17 cellular contexts compared by ENCODE assay signal in the genomic region with DNA sequence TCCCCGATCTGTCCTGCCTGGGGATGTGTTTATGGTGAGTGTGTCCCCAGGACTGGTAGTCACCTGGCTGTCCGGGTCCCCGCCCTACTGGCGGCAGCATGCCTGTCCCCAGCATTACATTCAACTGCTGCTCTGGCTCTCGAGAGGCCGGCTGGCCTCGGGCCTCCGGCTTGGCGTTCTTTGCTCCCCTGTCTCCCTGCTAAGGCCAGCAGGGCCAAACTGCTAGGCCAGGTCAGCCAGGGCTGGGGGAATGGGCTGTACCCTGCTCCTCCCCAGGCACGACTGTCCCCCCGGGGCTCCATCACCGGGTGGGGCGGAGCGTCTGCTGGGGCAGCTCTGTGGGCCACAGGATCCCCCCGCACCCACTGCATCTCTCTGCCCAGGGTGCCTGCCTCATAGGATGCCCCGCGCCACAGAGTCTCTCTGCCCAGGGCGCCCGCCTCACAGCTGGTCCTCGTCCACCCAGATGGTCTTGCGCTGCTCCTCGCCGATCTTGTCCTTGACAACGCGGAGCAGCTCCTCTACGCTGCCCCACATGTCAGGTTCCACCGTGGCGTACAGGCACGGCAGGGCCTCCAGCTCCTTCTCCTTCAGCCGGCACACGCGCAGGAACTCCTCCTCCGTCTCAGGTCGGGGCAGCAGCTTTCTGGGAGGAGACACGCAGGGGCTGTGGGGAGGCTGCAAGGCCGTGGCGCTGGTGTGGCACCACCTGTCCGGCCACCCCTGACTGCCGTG.
DNase-seq lines count a peak whose midpoint lies in the region; ATAC-seq and TF ChIP-seq lines count a peak whose summit lies in the region.
"Had no signal": no experiment of that assay in that cellular context is flagged by ENCODE, and none has a peak within 500 bp of the region (broad histone marks: within the 10 kb centered on the region; RNA-seq: fewer than 3 reads in every experiment).

No MANE protein-coding gene starts in this region.

- POLR2A ChIA-PET in activated CD8-positive, alpha-beta T cell treated with anti-CD3 and anti-CD28 coated beads for 36 hours (lab: Charles Lee) = no interaction called here

- H3K9me3 Mint-ChIP-seq in natural killer cell (no peaks in the 10 kb centered on the region), nephron progenitor cell (no peaks in the 10 kb centered on the region)
- H3K9me3 Mint-ChIP-seq in natural killer cell treated with Interleukin-12 subunit alpha and Interleukin-12 subunit beta and Interleukin-15 and Interleukin-18, amount 100 ng/mL, for 72 hours = no peaks in the 10 kb centered on the region
- peaks cover 1% of the 10 kb centered on the region for H3K9me3 Mint-ChIP-seq in activated CD8-positive, alpha-beta T cell treated with anti-CD3 and anti-CD28 coated beads for 36 hours

- CTCF ChIA-PET in activated CD8-positive, alpha-beta T cell treated with anti-CD3 and anti-CD28 coated beads for 36 hours (lab: Charles Lee) = no interaction called here

- ATAC-seq in natural killer cell (no peak), GM19351 (IDR thresholded peaks at IDR 0.05; ENCODE audit: unreplicated experiment) (no peak)
- no peak for ATAC-seq in natural killer cell treated with Interleukin-12 subunit alpha and Interleukin-12 subunit beta and Interleukin-15 and Interleukin-18, amount 100 ng/mL, for 72 hours
- no peak for ATAC-seq in activated CD8-positive, alpha-beta T cell treated with anti-CD3 and anti-CD28 coated beads for 36 hours

- no peak overlapping the region for H3K27ac ChIP-seq in suprapubic skin

- no peaks in the 10 kb centered on the region for H3K9me3 ChIP-seq in suprapubic skin
- H3K9me3 ChIP-seq: MG63 had no signal

- intact Hi-C loops in natural killer cell (cut with micrococcal nuclease) = no loop called here
- intact Hi-C loops in activated CD8-positive, alpha-beta T cell treated with anti-CD3 and anti-CD28 coated beads for 36 hours (cut with micrococcal nuclease) = no loop called here

- WGBS in suprapubic skin = 93% methylated on average over 32 of the region's 39 CpGs

- H3K27ac Mint-ChIP-seq in natural killer cell (peak overlapping the region; percentile 77 to 81), nephron progenitor cell (peak overlapping the region; percentile 85)
- no peak overlapping the region for H3K27ac Mint-ChIP-seq in natural killer cell treated with Interleukin-12 subunit alpha and Interleukin-12 subunit beta and Interleukin-15 and Interleukin-18, amount 100 ng/mL, for 72 hours
- peak overlapping the region; percentile 46 for H3K27ac Mint-ChIP-seq in activated CD8-positive, alpha-beta T cell treated with anti-CD3 and anti-CD28 coated beads for 36 hours

- no peaks in the 10 kb centered on the region for H3K27me3 Mint-ChIP-seq in natural killer cell (ENCODE audit: low read depth in 2 of 2)
- H3K27me3 Mint-ChIP-seq in natural killer cell treated with Interleukin-12 subunit alpha and Interleukin-12 subunit beta and Interleukin-15 and Interleukin-18, amount 100 ng/mL, for 72 hours = no peaks in the 10 kb centered on the region
- no peaks in the 10 kb centered on the region for H3K27me3 Mint-ChIP-seq in activated CD8-positive, alpha-beta T cell treated with anti-CD3 and anti-CD28 coated beads for 36 hours
- H3K27me3 Mint-ChIP-seq in nephron progenitor cell (ENCODE audit: low read depth, poor library complexity) = peaks cover 2% of the 10 kb centered on the region

- no peak overlapping the region for H3K4me3 ChIP-seq in suprapubic skin
- H3K4me3 ChIP-seq: MG63 had no signal

- peaks cover 31 to 48% of the 10 kb centered on the region in 2 donors for H3K4me1 Mint-ChIP-seq in natural killer cell
- H3K4me1 Mint-ChIP-seq in natural killer cell treated with Interleukin-12 subunit alpha and Interleukin-12 subunit beta and Interleukin-15 and Interleukin-18, amount 100 ng/mL, for 72 hours (ENCODE audit: low read depth in 2 of 2) = peaks cover 17 to 19% of the 10 kb centered on the region in 2 donors
- peaks cover 16% of the 10 kb centered on the region for H3K4me1 Mint-ChIP-seq in activated CD8-positive, alpha-beta T cell treated with anti-CD3 and anti-CD28 coated beads for 36 hours (ENCODE audit: low read depth)
- peaks cover 37% of the 10 kb centered on the region for H3K4me1 Mint-ChIP-seq in nephron progenitor cell

- no peak for TF ChIP-seq CTCF in natural killer cell (IDR thresholded peaks at IDR 0.05)
- TF ChIP-seq CTCF in activated CD8-positive, alpha-beta T cell treated with anti-CD3 and anti-CD28 coated beads for 36 hours (IDR thresholded peaks at IDR 0.05) = no peak
- TF ChIP-seq CTCF in nephron progenitor cell (IDR thresholded peaks at IDR 0.05) = no peak
- TF ChIP-seq CTCF in suprapubic skin (IDR thresholded peaks at IDR 0.05) = no peak

- TF ChIP-seq POLR2A in suprapubic skin (IDR thresholded peaks at IDR 0.05) = no peak

- no peaks in the 10 kb centered on the region for H3K36me3 ChIP-seq in suprapubic skin
- H3K36me3 ChIP-seq: MG63 had no signal

- TF ChIP-seq EP300 in suprapubic skin (IDR thresholded peaks at IDR 0.05) = no peak

- no peaks in the 10 kb centered on the region for H3K4me1 ChIP-seq in suprapubic skin

- DNase-seq in natural killer cell (no peak), nephron progenitor cell (no peak), cortex of kidney (lab: John Stamatoyannopoulos, UW) (no peak), suprapubic skin (ENCODE audit: low spot score in 2 of 2) (no peak)
- DNase-seq in natural killer cell treated with Interleukin-12 subunit alpha and Interleukin-12 subunit beta and Interleukin-15 and Interleukin-18, amount 100 ng/mL, for 72 hours (ENCODE audit: low spot score) = no peak
- no peak for DNase-seq in activated CD8-positive, alpha-beta T cell treated with anti-CD3 and anti-CD28 coated beads for 36 hours
- DNase-seq: COR-L47, DMS153, EL, Karpas-422, MG63, NCI-H1092, NCI-H146, NCI-H2081, NCI-H82, Right ventricle myocardium superior had no signal

- no peaks in the 10 kb centered on the region for H3K36me3 Mint-ChIP-seq in natural killer cell
- peaks cover under 1% of the 10 kb centered on the region for H3K36me3 Mint-ChIP-seq in natural killer cell treated with Interleukin-12 subunit alpha and Interleukin-12 subunit beta and Interleukin-15 and Interleukin-18, amount 100 ng/mL, for 72 hours
- H3K36me3 Mint-ChIP-seq in activated CD8-positive, alpha-beta T cell treated with anti-CD3 and anti-CD28 coated beads for 36 hours (ENCODE audit: low read depth) = peaks cover 52% of the 10 kb centered on the region
- H3K36me3 Mint-ChIP-seq in nephron progenitor cell (ENCODE audit: low read depth) = no peaks in the 10 kb centered on the region

- peaks cover 6% of the 10 kb centered on the region for H3K27me3 ChIP-seq in suprapubic skin
- H3K27me3 ChIP-seq: MG63 had no signal

- H3K4me3 Mint-ChIP-seq in natural killer cell (no peak overlapping the region), nephron progenitor cell (no peak overlapping the region)
- no peak overlapping the region for H3K4me3 Mint-ChIP-seq in natural killer cell treated with Interleukin-12 subunit alpha and Interleukin-12 subunit beta and Interleukin-15 and Interleukin-18, amount 100 ng/mL, for 72 hours
- no peak overlapping the region for H3K4me3 Mint-ChIP-seq in activated CD8-positive, alpha-beta T cell treated with anti-CD3 and anti-CD28 coated beads for 36 hours

Comparison
In these comparisons a context has a peak if more than half of its experiments do, and no peak if none do; other contexts are left out.
1. H3K27ac Mint-ChIP-seq: peak in natural killer cell (2 of 2), activated CD8-positive, alpha-beta T cell treated with anti-CD3 and anti-CD28 coated beads for 36 hours (single experiment) and nephron progenitor cell (single experiment); none in natural killer cell treated with Interleukin-12 subunit alpha and Interleukin-12 subunit beta and Interleukin-15 and Interleukin-18, amount 100 ng/mL, for 72 hours (0 of 2).